15 cellular contexts compared by ENCODE assay signal in genomic region chr15:74618841-74619596, GRCh38. TPM values are rescaled to one million over a fixed set of nuclear protein-coding genes. Genes with fewer than 3 reads are reported as not detected.
A peak's percentile ranks its signal among the peaks of the same experiment; 100 is the strongest.
DNase-seq lines count a peak whose midpoint lies in the region; ATAC-seq and TF ChIP-seq lines count a peak whose summit lies in the region.
"Had no signal": no experiment of that assay in that cellular context is flagged by ENCODE, and none has a peak within 500 bp of the region (broad histone marks: within the 10 kb centered on the region; RNA-seq: fewer than 3 reads in every experiment).

No MANE protein-coding gene starts in this region.

- no peak overlapping the region for H3K4me3 ChIP-seq in BLaER1 treated with 17β-estradiol and CSF1 and Interleukin-3, amounts not matched to agents 10 nM and 100 nM
- H3K4me3 ChIP-seq in CD4-positive, alpha-beta memory T cell (ENCODE audit: low read length in 2 of 2), result no peak overlapping the region
- H3K4me3 ChIP-seq: MG63, SK-N-MC had no signal

- no peaks in the 10 kb centered on the region for H3K27me3 ChIP-seq in BLaER1 treated with 17β-estradiol and CSF1 and Interleukin-3, amounts not matched to agents 10 nM and 100 nM
- no peaks in the 10 kb centered on the region for H3K27me3 ChIP-seq in CD4-positive, alpha-beta memory T cell (ENCODE audit: insufficient read depth, low read length)
- H3K27me3 ChIP-seq: MG63, neutrophil had no signal

- intact Hi-C loops in CD4-positive, alpha-beta memory T cell (cut with micrococcal nuclease), result loop anchor here (5.0 kb wide), 2 partner anchors 168 to 583 kb away; partner anchors contain the start of gene C15orf39

- ATAC-seq in activated T-helper 17 cell treated with anti-CD3 and anti-CD28 coated beads, Interleukin-2, amount 50 U/mL, for 72 hours (replicated peaks), result no peak
- no peak for ATAC-seq in HG03378 (IDR thresholded peaks at IDR 0.05; ENCODE audit: unreplicated experiment)
- ATAC-seq: HCT116, sciatic nerve had no signal

- peak overlapping the region in 10 of 11 experiments; percentile 98 to 100 (median 100); a peak in 17 of 22 replicates for H3K9ac ChIP-seq in BLaER1 treated with 17β-estradiol and CSF1 and Interleukin-3, amounts not matched to agents 10 nM and 100 nM

- no peaks in the 10 kb centered on the region for H3K9me3 Mint-ChIP-seq in CD4-positive, alpha-beta memory T cell
- no peaks in the 10 kb centered on the region for H3K9me3 Mint-ChIP-seq in activated T-helper 17 cell treated with anti-CD3 and anti-CD28 coated beads, Interleukin-2, amount 50 U/mL, for 72 hours
- no peaks in the 10 kb centered on the region for H3K9me3 Mint-ChIP-seq in nephron
- H3K9me3 Mint-ChIP-seq: memory B cell had no signal

- TF ChIP-seq CTCF in nephron (IDR thresholded peaks at IDR 0.05; ENCODE audit: unreplicated experiment in 3 of 3), result no peak

- peak in 1 of 5 donors; percentile 5 for DNase-seq in CD4-positive, alpha-beta memory T cell
- no peak for DNase-seq in OCI-M1 (lab: John Stamatoyannopoulos, UW)
- no peak for DNase-seq in NOMO-1 treated with DMSO at 0.1 percent for 48 hours (lab: John Stamatoyannopoulos, UW; ENCODE audit: unreplicated experiment)
- DNase-seq: amniotic stem cell, MG63, NCI-H187 had no signal

- H3K36me3 Mint-ChIP-seq in CD4-positive, alpha-beta memory T cell, result peaks cover 34 to 76% of the 10 kb centered on the region in 2 donors
- peaks cover 88% of the 10 kb centered on the region for H3K36me3 Mint-ChIP-seq in activated T-helper 17 cell treated with anti-CD3 and anti-CD28 coated beads, Interleukin-2, amount 50 U/mL, for 72 hours (ENCODE audit: low read depth)
- peaks cover 43% of the 10 kb centered on the region for H3K36me3 Mint-ChIP-seq in nephron (ENCODE audit: low read depth)

- H3K27ac ChIP-seq in BLaER1 treated with 17β-estradiol and CSF1 and Interleukin-3, amounts not matched to agents 10 nM and 100 nM, result 0 out of 22 replicates have a peak overlapping the region, but pooled peaks of 1 of the 11 experiments have one; percentile 10
- no peak overlapping the region for H3K27ac ChIP-seq in CD4-positive, alpha-beta memory T cell (ENCODE audit: low read depth, low read length)
- H3K27ac ChIP-seq: neutrophil, SK-N-MC had no signal

- H3K36me3 ChIP-seq in BLaER1 treated with 17β-estradiol and CSF1 and Interleukin-3, amounts not matched to agents 10 nM and 100 nM, result peaks cover 61 to 71% (median 66%) of the 10 kb centered on the region in 11 experiments
- H3K36me3 ChIP-seq in CD4-positive, alpha-beta memory T cell (ENCODE audit: insufficient read depth, low read length), result peaks cover 55% of the 10 kb centered on the region

- no peaks in the 10 kb centered on the region for H3K9me3 ChIP-seq in BLaER1 treated with 17β-estradiol and CSF1 and Interleukin-3, amounts not matched to agents 10 nM and 100 nM (replicated peaks in 1 of 11)
- no peaks in the 10 kb centered on the region for H3K9me3 ChIP-seq in CD4-positive, alpha-beta memory T cell (ENCODE audit: control insufficient read depth in 1 of 2, low read length in 2 of 2)
- H3K9me3 ChIP-seq: MG63, neutrophil had no signal

- H4K20me1 ChIP-seq in BLaER1 treated with 17β-estradiol and CSF1 and Interleukin-3, amounts not matched to agents 10 nM and 100 nM, result peaks cover 77 to 83% (median 81%) of the 10 kb centered on the region in 11 experiments

- peaks cover 33 to 57% (median 39%) of the 10 kb centered on the region in 4 donors for H3K4me1 Mint-ChIP-seq in CD4-positive, alpha-beta memory T cell
- H3K4me1 Mint-ChIP-seq in activated T-helper 17 cell treated with anti-CD3 and anti-CD28 coated beads, Interleukin-2, amount 50 U/mL, for 72 hours, result peaks cover 33% of the 10 kb centered on the region
- H3K4me1 Mint-ChIP-seq in nephron, result peaks cover 17% of the 10 kb centered on the region

- peak overlapping the region in 4 of 8 donors; percentile 21 to 68 (median 34) for H3K4me3 Mint-ChIP-seq in CD4-positive, alpha-beta memory T cell
- H3K4me3 Mint-ChIP-seq in activated T-helper 17 cell treated with anti-CD3 and anti-CD28 coated beads, Interleukin-2, amount 50 U/mL, for 72 hours, result peak overlapping the region; percentile 93
- H3K4me3 Mint-ChIP-seq in nephron, result peak overlapping the region; percentile 56 to 97 (median 60)
- H3K4me3 Mint-ChIP-seq: memory B cell had no signal

- peaks cover 33 to 57% (median 47%) of the 10 kb centered on the region in 10 experiments for H3K4me1 ChIP-seq in BLaER1 treated with 17β-estradiol and CSF1 and Interleukin-3, amounts not matched to agents 10 nM and 100 nM
- H3K4me1 ChIP-seq in CD4-positive, alpha-beta memory T cell (ENCODE audit: insufficient read depth, low read length), result peaks cover 47% of the 10 kb centered on the region

- H3K27me3 Mint-ChIP-seq in CD4-positive, alpha-beta memory T cell, result no peaks in the 10 kb centered on the region
- no peaks in the 10 kb centered on the region for H3K27me3 Mint-ChIP-seq in activated T-helper 17 cell treated with anti-CD3 and anti-CD28 coated beads, Interleukin-2, amount 50 U/mL, for 72 hours
- no peaks in the 10 kb centered on the region for H3K27me3 Mint-ChIP-seq in nephron (ENCODE audit: low read depth)
- H3K27me3 Mint-ChIP-seq: memory B cell had no signal

- CTCF ChIA-PET in CD4-positive, alpha-beta memory T cell (lab: Charles Lee; ENCODE audit: partially characterized antibody), result interaction anchor here (0.9 to 8.0 kb wide), 4 partner anchors 13 to 224 kb away, joined by 3 to 84 read pairs (median 8); partner anchors contain the start of gene ULK3

- peak overlapping the region in 7 of 11 experiments; percentile 93 to 100 (median 98); a peak in 6 of 22 replicates for H3K4me2 ChIP-seq in BLaER1 treated with 17β-estradiol and CSF1 and Interleukin-3, amounts not matched to agents 10 nM and 100 nM

- H3K27ac Mint-ChIP-seq in CD4-positive, alpha-beta memory T cell, result peak overlapping the region in 6 of 7 donors; percentile 41 to 98 (median 70)
- peak overlapping the region; percentile 93 for H3K27ac Mint-ChIP-seq in activated T-helper 17 cell treated with anti-CD3 and anti-CD28 coated beads, Interleukin-2, amount 50 U/mL, for 72 hours
- peak overlapping the region in 2 of 3 experiments; percentile 36 to 61 for H3K27ac Mint-ChIP-seq in nephron

- POLR2A ChIA-PET in CD4-positive, alpha-beta memory T cell (lab: Charles Lee; ENCODE audit: partially characterized antibody), result interaction anchor here (6.9 kb wide), 1 partner anchor 77 kb away, joined by 68 read pairs; the partner anchor contains the start of gene ARID3B

RNA-seq across cellular contexts. Expression of gene CLK3, which starts 3.4 kb away (rescaled TPM):
- 100 to 1,000 TPM; 163 to 167 TPM for total RNA-seq in CD4-positive, alpha-beta memory T cell
- polyA plus RNA-seq in CD4-positive, alpha-beta memory T cell, result 10 to 100 TPM; 59.1 to 94.1 TPM
- total RNA-seq in activated T-helper 17 cell treated with anti-CD3 and anti-CD28 coated beads, Interleukin-2, amount 50 U/mL, for 72 hours, result 100 to 1,000 TPM; 117 to 179 TPM
